In genomic region chr7:89760690-89761089, GRCh38 we compare ENCODE assay signal across 2 cellular contexts.
TF ChIP-seq lines count a peak whose summit lies in the region.

No MANE protein-coding gene starts in this region.

TF ChIP-seq in GM23338, 12 proteins besides CTCF, POLR2A, EP300 and RAD21:
- TF ChIP-seq NANOG (IDR thresholded peaks at IDR 0.05; ENCODE audit: borderline replicate concordance) (no peak), REST (IDR thresholded peaks at IDR 0.05; ENCODE audit: unreplicated experiment) (no peak), JUNB (IDR thresholded peaks at IDR 0.05; ENCODE audit: unreplicated experiment) (no peak), CREB1 (CRISPR knock-in tag; IDR thresholded peaks at IDR 0.05; ENCODE audit: low read depth) (no peak), ETS1 (IDR thresholded peaks at IDR 0.05) (no peak), EZH2 (IDR thresholded peaks at IDR 0.05; ENCODE audit: low read depth, unreplicated experiment) (no peak), ZNF114 (CRISPR knock-in tag; IDR thresholded peaks at IDR 0.05) (no peak), EZH2phosphoT487 (IDR thresholded peaks at IDR 0.05; ENCODE audit: unreplicated experiment) (no peak), ZNF331 (CRISPR knock-in tag; IDR thresholded peaks at IDR 0.05; ENCODE audit: low read depth) (no peak), STAT1 (IDR thresholded peaks at IDR 0.05; ENCODE audit: unreplicated experiment) (no peak), POLR2AphosphoS5 (IDR thresholded peaks at IDR 0.05; ENCODE audit: low read depth) (no peak), ZNF462 (CRISPR knock-in tag; IDR thresholded peaks at IDR 0.05) (no peak)

TF ChIP-seq in H1, 55 proteins besides CTCF, POLR2A, EP300 and RAD21:
- TF ChIP-seq KDM4A (IDR thresholded peaks at IDR 0.05; ENCODE audit: low read depth, low read length, severe bottlenecking) (no peak), SP2 (IDR thresholded peaks at IDR 0.05; ENCODE audit: low read length) (no peak), CTBP2 (IDR thresholded peaks at IDR 0.05; ENCODE audit: borderline replicate concordance, insufficient read depth, insufficient read length, low read length) (no peak), SUZ12 (IDR thresholded peaks at IDR 0.05; ENCODE audit: low read length) (no peak), RBBP5 (IDR thresholded peaks at IDR 0.05; ENCODE audit: borderline replicate concordance, low read depth, low read length) (no peak), KDM5A (IDR thresholded peaks at IDR 0.05; ENCODE audit: low read length) (no peak), POLR2AphosphoS5 (IDR thresholded peaks at IDR 0.05; ENCODE audit: low read depth, low read length) (no peak)
